In genomic region chr5:67166460-67166871, GRCh38 we compare ENCODE assay signal across 7 cellular contexts. TPM values are rescaled to one million over a fixed set of nuclear protein-coding genes. Genes with fewer than 3 reads are reported as not detected.
A peak's percentile ranks its signal among the peaks of the same experiment; 100 is the strongest.
DNase-seq lines count a peak whose midpoint lies in the region; ATAC-seq and TF ChIP-seq lines count a peak whose summit lies in the region.

No MANE protein-coding gene starts in this region.

- H3K36me3 Mint-ChIP-seq in activated T-cell treated with anti-CD3 and anti-CD28 coated beads, Interleukin-2, amount 50 U/mL, for 4 hours (ENCODE audit: insufficient read depth) = peaks cover 25% of the 10 kb centered on the region

- DNase-seq in activated T-cell treated with anti-CD3 and anti-CD28 coated beads, Interleukin-2, amount 50 U/mL, for 4 hours = peak; percentile 54
- DNase-seq in heart left ventricle (peak; percentile 54 to 84 (median 64)), DMS 273 treated with DMSO at 0.1 percent for 48 hours (lab: John Stamatoyannopoulos, UW) (no peak), DMS153 treated with DMSO at 0.1 percent for 48 hours (lab: John Stamatoyannopoulos, UW; ENCODE audit: unreplicated experiment) (no peak)
- peak; percentile 33 to 64 for DNase-seq in stimulated activated CD4-positive, alpha-beta T cell treated with anti-CD3 and anti-CD28 coated beads, Interleukin-12 subunit alpha, Interleukin-12 subunit beta, amount 100 ng/mL, for 24 hours (ENCODE audit: low read depth in 2 of 2)

- TF ChIP-seq CTCF in heart left ventricle (IDR thresholded peaks at IDR 0.05) = peak in 2 of 12 donors; percentile 6 to 23

- peaks cover 0 to 38% (median 10%) of the 10 kb centered on the region in 12 donors for H3K4me1 ChIP-seq in heart left ventricle

- H3K4me3 ChIP-seq in heart left ventricle = peak overlapping the region in 11 of 12 donors; percentile 4 to 57 (median 36)

- peak overlapping the region; percentile 82 for H3K4me3 Mint-ChIP-seq in activated T-cell treated with anti-CD3 and anti-CD28 coated beads, Interleukin-2, amount 50 U/mL, for 4 hours

- peaks cover 69% of the 10 kb centered on the region for H3K4me1 Mint-ChIP-seq in activated T-cell treated with anti-CD3 and anti-CD28 coated beads, Interleukin-2, amount 50 U/mL, for 4 hours (ENCODE audit: low read depth)

- H3K9me3 ChIP-seq in KOPT-K1 (ENCODE audit: insufficient read depth, low read length, poor library complexity, severe bottlenecking) = no peaks in the 10 kb centered on the region
- no peaks in the 10 kb centered on the region for H3K9me3 ChIP-seq in heart left ventricle

- no peaks in the 10 kb centered on the region for H3K9me3 Mint-ChIP-seq in activated T-cell treated with anti-CD3 and anti-CD28 coated beads, Interleukin-2, amount 50 U/mL, for 4 hours

- H3K36me3 ChIP-seq in KOPT-K1 (ENCODE audit: insufficient read depth, low read length) = peaks cover 33% of the 10 kb centered on the region
- peaks cover 3 to 95% (median 52%) of the 10 kb centered on the region in 9 donors for H3K36me3 ChIP-seq in heart left ventricle

- H3K27me3 Mint-ChIP-seq in activated T-cell treated with anti-CD3 and anti-CD28 coated beads, Interleukin-2, amount 50 U/mL, for 4 hours (ENCODE audit: low read depth) = no peaks in the 10 kb centered on the region

- H3K27me3 ChIP-seq in heart left ventricle = no peaks in the 10 kb centered on the region

- intact Hi-C loops in heart left ventricle (cut with DNase I) = loop anchor here in 7 of 10 donors (1.0 to 5.0 kb wide), 3 partner anchors 41 to 43 kb away; no protein-coding TSS in a partner anchor

- TF ChIP-seq POLR2A in heart left ventricle (IDR thresholded peaks at IDR 0.05) = no peak

- H3K27ac ChIP-seq in KOPT-K1 (ENCODE audit: low read depth, low read length, poor library complexity, severe bottlenecking) (peak overlapping the region; percentile 97), heart left ventricle (peak overlapping the region; percentile 59 to 94 (median 82))

- ATAC-seq in GM21423 (IDR thresholded peaks at IDR 0.05; ENCODE audit: unreplicated experiment) (peak; percentile 43), heart left ventricle (peak; percentile 24 to 73 (median 56))
- peak; percentile 75 to 79 for ATAC-seq in activated T-cell treated with anti-CD3 and anti-CD28 coated beads, Interleukin-2, amount 50 U/mL, for 4 hours

- WGBS in heart left ventricle, 4 donors = 40 to 50% (median 45%) methylated on average over 14 to 18 of the region's 18 CpGs

RNA-seq across cellular contexts. Expression of gene CD180, which starts 30.1 kb away (rescaled TPM):
- total RNA-seq in activated T-cell treated with anti-CD3 and anti-CD28 coated beads, Interleukin-2, amount 50 U/mL, for 4 hours = under 1 TPM; 0.03 to 0.46 (median 0.05) TPM
- 1 to 10 TPM in 2 of 9 donors, under 1 TPM in 7; 0.18 to 7.7 (median 0.36) TPM for total RNA-seq in heart left ventricle
- under 1 TPM; 0.08 to 0.18 TPM for polyA plus RNA-seq in heart left ventricle

Comparison
In these comparisons a context has a peak if more than half of its experiments do, and no peak if none do; other contexts are left out.
1. DNase-seq: peak in activated T-cell treated with anti-CD3 and anti-CD28 coated beads, Interleukin-2, amount 50 U/mL, for 4 hours (single experiment), heart left ventricle (5 of 5) and stimulated activated CD4-positive, alpha-beta T cell treated with anti-CD3 and anti-CD28 coated beads, Interleukin-12 subunit alpha, Interleukin-12 subunit beta, amount 100 ng/mL, for 24 hours (2 of 2); none in DMS 273 treated with DMSO at 0.1 percent for 48 hours (single experiment) and DMS153 treated with DMSO at 0.1 percent for 48 hours (single experiment).
2. Peak in every context shown above with its lines, with median percentiles within 50 percentile points of each other: ATAC-seq.